In genomic region chr11:125603207-125603606, GRCh38 we compare ENCODE assay signal across 21 cellular contexts.
"Had no signal": no experiment of that assay in that cellular context is flagged by ENCODE, and none has a peak within 500 bp of the region (broad histone marks: within the 10 kb centered on the region; RNA-seq: fewer than 3 reads in every experiment).

No MANE protein-coding gene starts in this region.

- DNase-seq: activated CD4-positive, alpha-beta T cell treated with anti-CD3 and anti-CD28 coated beads, Interleukin-2, amount 10 ng/mL, durations not matched to agents 24 days and 14 days; activated CD4-positive, CD25-positive, alpha-beta regulatory T cell; activated CD8-positive, alpha-beta memory T cell treated with anti-CD3 and anti-CD28 coated beads, Interleukin-2, amount 50 U/mL, for 4 hours; activated CD8-positive, alpha-beta T cell treated with anti-CD3 and anti-CD28 coated beads, Interleukin-2, amount 10 ng/mL, durations not matched to agents 7 days and 5 days; activated gamma-delta T cell; activated T-cell treated with anti-CD3 and anti-CD28 coated beads, Interleukin-2, amount 50 U/mL, for 48 hours; amygdala; brain microvascular endothelial cell; left lung; mesendoderm; natural killer cell; spleen; stimulated activated CD4-positive, alpha-beta T cell treated with anti-CD3 and anti-CD28 coated beads, Interleukin-2, amount 100 ng/mL, for 24 hours; tibial artery; uterus had no signal

- H3K27ac Mint-ChIP-seq: activated CD4-positive, alpha-beta T cell treated with anti-CD3 and anti-CD28 coated beads, Interleukin-2, amount 10 ng/mL, durations not matched to agents 24 days and 14 days; natural killer cell; progenitor cell of endocrine pancreas had no signal

- H3K36me3 ChIP-seq: uterus had no signal

- H3K9me3 Mint-ChIP-seq: activated CD4-positive, alpha-beta T cell treated with anti-CD3 and anti-CD28 coated beads, Interleukin-2, amount 10 ng/mL, durations not matched to agents 24 days and 14 days; central memory CD8-positive, alpha-beta T cell; natural killer cell had no signal

- H3K27me3 Mint-ChIP-seq: activated CD4-positive, alpha-beta T cell treated with anti-CD3 and anti-CD28 coated beads, Interleukin-2, amount 10 ng/mL, durations not matched to agents 24 days and 14 days; activated naive CD8-positive, alpha-beta T cell; central memory CD8-positive, alpha-beta T cell; progenitor cell of endocrine pancreas had no signal

- H3K4me3 ChIP-seq: hepatocyte, left lung, right atrium auricular region, spleen, tibial artery, uterus had no signal

- H3K27me3 ChIP-seq: brain microvascular endothelial cell, hepatocyte, left lung, right atrium auricular region, spleen, tibial artery, uterus had no signal

- H3K4me3 Mint-ChIP-seq: activated CD4-positive, alpha-beta T cell treated with anti-CD3 and anti-CD28 coated beads, Interleukin-2, amount 10 ng/mL, durations not matched to agents 24 days and 14 days; activated CD8-positive, alpha-beta T cell treated with anti-CD3 and anti-CD28 coated beads, Interleukin-2, amount 10 ng/mL, durations not matched to agents 7 days and 5 days; activated naive CD8-positive, alpha-beta T cell; central memory CD8-positive, alpha-beta T cell; natural killer cell had no signal

- H2AFZ ChIP-seq: hepatocyte had no signal

- H3K9me3 ChIP-seq: left lung, right atrium auricular region, spleen, tibial artery, uterus had no signal

- H3K4me1 Mint-ChIP-seq: natural killer cell had no signal

- ATAC-seq: activated CD8-positive, alpha-beta T cell treated with anti-CD3 and anti-CD28 coated beads, Interleukin-2, amount 10 ng/mL, durations not matched to agents 7 days and 5 days; left lung; natural killer cell had no signal

- H3K4me2 ChIP-seq: hepatocyte had no signal

- H3K4me1 ChIP-seq: right atrium auricular region, uterus had no signal

- H3K27ac ChIP-seq: brain microvascular endothelial cell, epithelial cell of prostate, hepatocyte, left lung, right atrium auricular region, spleen, uterus had no signal
